Comparison of ENCODE assay signal across 19 cellular contexts in the genomic region with DNA sequence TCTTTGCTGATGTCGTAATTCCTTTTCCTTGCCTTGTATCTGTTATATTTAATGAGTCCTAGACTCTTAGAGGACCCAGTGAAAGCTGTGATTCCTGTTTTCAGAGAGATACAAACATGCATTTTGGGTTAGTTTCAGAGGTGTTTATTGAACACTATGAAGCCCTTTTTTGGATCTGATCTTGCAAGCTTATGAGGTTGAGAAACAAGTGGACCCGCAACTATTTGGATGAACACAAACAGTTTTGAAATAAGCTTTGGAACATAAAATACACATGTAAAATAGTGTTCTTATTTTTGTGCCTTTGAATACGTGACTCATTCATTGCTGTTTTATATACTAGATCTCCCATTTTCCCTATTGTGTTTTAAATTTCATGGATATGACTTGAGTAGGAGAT. TPM values are rescaled to one million over a fixed set of nuclear protein-coding genes. Genes with fewer than 3 reads are reported as not detected.
DNase-seq lines count a peak whose midpoint lies in the region; ATAC-seq and TF ChIP-seq lines count a peak whose summit lies in the region.
"Had no signal": no experiment of that assay in that cellular context is flagged by ENCODE, and none has a peak within 500 bp of the region (broad histone marks: within the 10 kb centered on the region; RNA-seq: fewer than 3 reads in every experiment).

No MANE protein-coding gene starts in this region.

- peaks cover 0 to 20% (median 11%) of the 10 kb centered on the region in 10 experiments; a peak in 14 of 20 replicates for H3K4me1 ChIP-seq in BLaER1 treated with 17β-estradiol and CSF1 and Interleukin-3, amounts not matched to agents 10 nM and 100 nM
- peaks cover 58% of the 10 kb centered on the region for H3K4me1 ChIP-seq in CD8-positive, alpha-beta memory T cell (ENCODE audit: insufficient read depth, low read length)
- H3K4me1 ChIP-seq in neutrophil (ENCODE audit: control insufficient read depth in 1 of 2, insufficient read depth in 1 of 2, low read depth in 1 of 2, low read length in 1 of 2) (peaks cover 17 to 22% of the 10 kb centered on the region in 2 experiments), tibial artery (peaks cover 0 to 39% (median 14%) of the 10 kb centered on the region in 4 donors)
- H3K4me1 ChIP-seq: ascending aorta had no signal

- peaks cover 9 to 27% (median 19%) of the 10 kb centered on the region in 11 experiments; a peak in 17 of 22 replicates for H3K9me3 ChIP-seq in BLaER1 treated with 17β-estradiol and CSF1 and Interleukin-3, amounts not matched to agents 10 nM and 100 nM (replicated peaks in 1 of 11)
- no peaks in the 10 kb centered on the region for H3K9me3 ChIP-seq in CD8-positive, alpha-beta memory T cell (ENCODE audit: low read length)
- H3K9me3 ChIP-seq in neutrophil (no peaks in the 10 kb centered on the region), tibial artery (no peaks in the 10 kb centered on the region)
- H3K9me3 ChIP-seq: ascending aorta had no signal

- H3K9ac ChIP-seq in BLaER1 treated with 17β-estradiol and CSF1 and Interleukin-3, amounts not matched to agents 10 nM and 100 nM, result no peak overlapping the region

- no peaks in the 10 kb centered on the region for H3K27me3 Mint-ChIP-seq in CD8-positive, alpha-beta memory T cell
- H3K27me3 Mint-ChIP-seq: naive B cell had no signal

- H4K20me1 ChIP-seq in BLaER1 treated with 17β-estradiol and CSF1 and Interleukin-3, amounts not matched to agents 10 nM and 100 nM, result peaks cover 0 to 45% (median 13%) of the 10 kb centered on the region in 11 experiments; a peak in 12 of 22 replicates

- POLR2A ChIA-PET in CD8-positive, alpha-beta memory T cell (lab: Charles Lee), result no interaction called here

- H3K27ac Mint-ChIP-seq in CD8-positive, alpha-beta memory T cell, result peak overlapping the region in 7 of 8 donors; percentile 19 to 56 (median 32)

- H3K4me3 ChIP-seq in BLaER1 treated with 17β-estradiol and CSF1 and Interleukin-3, amounts not matched to agents 10 nM and 100 nM, result no peak overlapping the region
- no peak overlapping the region for H3K4me3 ChIP-seq in CD8-positive, alpha-beta memory T cell (ENCODE audit: low read length)
- H3K4me3 ChIP-seq in neutrophil (ENCODE audit: low read depth in 1 of 2, low read length in 1 of 2), result peak overlapping the region in 1 of 2 experiments; percentile 1
- no peak overlapping the region for H3K4me3 ChIP-seq in tibial artery
- H3K4me3 ChIP-seq: ascending aorta, smooth muscle cell had no signal

- TF ChIP-seq CTCF in neutrophil (IDR thresholded peaks at IDR 0.05) (no peak), tibial artery (IDR thresholded peaks at IDR 0.05) (no peak)

- peaks cover 78 to 94% (median 94%) of the 10 kb centered on the region in 3 donors for H3K4me1 Mint-ChIP-seq in CD8-positive, alpha-beta memory T cell

- peak overlapping the region in 6 of 11 experiments; percentile 14 to 51 (median 28); a peak in 9 of 22 replicates for H3K4me2 ChIP-seq in BLaER1 treated with 17β-estradiol and CSF1 and Interleukin-3, amounts not matched to agents 10 nM and 100 nM
- H3K4me2 ChIP-seq: smooth muscle cell had no signal

- H3K36me3 ChIP-seq in BLaER1 treated with 17β-estradiol and CSF1 and Interleukin-3, amounts not matched to agents 10 nM and 100 nM, result peaks cover 21 to 81% (median 45%) of the 10 kb centered on the region in 11 experiments; a peak in 21 of 22 replicates
- H3K36me3 ChIP-seq in CD8-positive, alpha-beta memory T cell (ENCODE audit: insufficient read depth, low read length), result no peaks in the 10 kb centered on the region
- peaks cover 21% of the 10 kb centered on the region for H3K36me3 ChIP-seq in neutrophil
- no peaks in the 10 kb centered on the region for H3K36me3 ChIP-seq in tibial artery
- H3K36me3 ChIP-seq: ascending aorta had no signal

- intact Hi-C loops in tibial artery (cut with DNase I; ENCODE audit: low total_unique reads), result no loop called here

- H3K27me3 ChIP-seq in BLaER1 treated with 17β-estradiol and CSF1 and Interleukin-3, amounts not matched to agents 10 nM and 100 nM, result no peaks in the 10 kb centered on the region
- H3K27me3 ChIP-seq in CD8-positive, alpha-beta memory T cell (ENCODE audit: insufficient read depth, low read length, poor library complexity, severe bottlenecking), result no peaks in the 10 kb centered on the region
- H3K27me3 ChIP-seq in neutrophil (no peaks in the 10 kb centered on the region), tibial artery (no peaks in the 10 kb centered on the region)
- H3K27me3 ChIP-seq: ascending aorta had no signal

- no peaks in the 10 kb centered on the region for H3K9me3 Mint-ChIP-seq in CD8-positive, alpha-beta memory T cell

- peaks cover 7 to 64% (median 14%) of the 10 kb centered on the region in 3 donors for H3K36me3 Mint-ChIP-seq in CD8-positive, alpha-beta memory T cell

- no peak overlapping the region for H3K27ac ChIP-seq in BLaER1 treated with 17β-estradiol and CSF1 and Interleukin-3, amounts not matched to agents 10 nM and 100 nM
- no peak overlapping the region for H3K27ac ChIP-seq in CD8-positive, alpha-beta memory T cell (ENCODE audit: low read depth, low read length)
- peak overlapping the region; percentile 63 for H3K27ac ChIP-seq in neutrophil
- no peak overlapping the region for H3K27ac ChIP-seq in tibial artery
- H3K27ac ChIP-seq: ascending aorta had no signal

- ATAC-seq in HG02870 (IDR thresholded peaks at IDR 0.05; ENCODE audit: unreplicated experiment), result no peak

- H3K4me3 Mint-ChIP-seq in CD8-positive, alpha-beta memory T cell, result peak overlapping the region in 2 of 7 donors; percentile 24 to 37

- CTCF ChIA-PET in CD8-positive, alpha-beta memory T cell (lab: Charles Lee), result interaction anchor here (1.3 to 1.5 kb wide), 2 partner anchors 27 to 157 kb away, joined by 3 to 5 read pairs; no protein-coding TSS in a partner anchor

- no peak for DNase-seq in CD8-positive, alpha-beta memory T cell
- peak; percentile 77 for DNase-seq in fibroblast of gingiva (ENCODE audit: low read depth)
- no peak for DNase-seq in iPS-NIHi11 (ENCODE audit: low spot score)
- no peak for DNase-seq in tibial artery
- DNase-seq: activated gamma-delta T cell treated with Interleukin-2 at 50 U/mL for 16 hours; cerebellar nuclear complex; effector CD4-positive, alpha-beta T cell; mammary epithelial cell; naive B cell; NCI-H1092; NCI-H2081 treated with DMSO at 0.1 percent for 48 hours; NCI-H510A; posterior cingulate gyrus; stimulated activated CD4-positive, alpha-beta T cell treated with anti-CD3 and anti-CD28 coated beads, Interleukin-4, amount 100 ng/mL, for 24 hours had no signal

RNA-seq across cellular contexts. Expression of a gene that starts 33.5 kb away (rescaled TPM):
- total RNA-seq in CD8-positive, alpha-beta memory T cell, result 10 to 100 TPM; 34.2 to 35.9 TPM
- 55.1 TPM for polyA plus RNA-seq in CD8-positive, alpha-beta memory T cell
